8 cellular contexts compared by ENCODE assay signal in genomic region chr2:152175012-152175367, GRCh38. TPM values are rescaled to one million over a fixed set of nuclear protein-coding genes. Genes with fewer than 3 reads are reported as not detected.
A peak's percentile ranks its signal among the peaks of the same experiment; 100 is the strongest.
DNase-seq lines count a peak whose midpoint lies in the region; ATAC-seq and TF ChIP-seq lines count a peak whose summit lies in the region.

No MANE protein-coding gene starts in this region.

- H3K4me3 Mint-ChIP-seq in activated B cell treated with CpG ODN at 0.5 μM for 24 hours = peak overlapping the region; percentile 97
- H3K4me3 Mint-ChIP-seq in stimulated activated naive CD8-positive, alpha-beta T cell treated with anti-CD3 and anti-CD28 coated beads, Interleukin-15, amount 100 ng/mL, for 72 hours = peak overlapping the region; percentile 97 to 99

- no peaks in the 10 kb centered on the region for H3K27me3 Mint-ChIP-seq in activated B cell treated with CpG ODN at 0.5 μM for 24 hours
- peaks cover 6% of the 10 kb centered on the region for H3K27me3 Mint-ChIP-seq in stimulated activated naive CD8-positive, alpha-beta T cell treated with anti-CD3 and anti-CD28 coated beads, Interleukin-15, amount 100 ng/mL, for 72 hours

- peak overlapping the region; percentile 100 for H3K27ac Mint-ChIP-seq in activated B cell treated with CpG ODN at 0.5 μM for 24 hours
- peak overlapping the region; percentile 100 for H3K27ac Mint-ChIP-seq in stimulated activated naive CD8-positive, alpha-beta T cell treated with anti-CD3 and anti-CD28 coated beads, Interleukin-15, amount 100 ng/mL, for 72 hours

- H3K9me3 Mint-ChIP-seq in activated B cell treated with CpG ODN at 0.5 μM for 24 hours = no peaks in the 10 kb centered on the region
- H3K9me3 Mint-ChIP-seq in stimulated activated naive CD8-positive, alpha-beta T cell treated with anti-CD3 and anti-CD28 coated beads, Interleukin-15, amount 100 ng/mL, for 72 hours = no peaks in the 10 kb centered on the region

- intact Hi-C loops in activated B cell treated with CpG ODN at 0.5 μM for 24 hours (cut with micrococcal nuclease) = loop anchor here (1.0 to 5.0 kb wide), 8 partner anchors 26 to 886 kb away; partner anchors contain the start of genes ARL5A, CACNB4, NMI and PRPF40A

- peak overlapping the region; percentile 97 for H3K4me3 ChIP-seq in iPS-11a (ENCODE audit: low read depth, low read length)

- in situ Hi-C loops in ACHN (cut with HindIII; ENCODE audit: low pct_ligation_motif_present, low pct_unique_long_range_greater_than_20kb, low sequenced_read_pairs) = loop anchor here (25.0 kb wide), 1 partner anchor 437 kb away; no protein-coding TSS in a partner anchor

- CTCF ChIA-PET in activated B cell treated with CpG ODN at 0.5 μM for 24 hours (lab: Charles Lee) = interaction anchor here (1.0 to 3.0 kb wide), 6 partner anchors 21 to 463 kb away, joined by 3 to 40 read pairs (median 6); no protein-coding TSS in a partner anchor

- peak; percentile 35 for DNase-seq in ACHN
- no peak for DNase-seq in activated B cell treated with CpG ODN at 0.5 μM for 24 hours
- no peak for DNase-seq in stimulated activated naive CD8-positive, alpha-beta T cell treated with anti-CD3 and anti-CD28 coated beads, Interleukin-15, amount 100 ng/mL, for 72 hours
- no peak for DNase-seq in HPDE6-E6E7 (ENCODE audit: extremely low spot score)
- no peak for DNase-seq in NCI-H146 (lab: John Stamatoyannopoulos, UW)

- ATAC-seq in GM18907 (IDR thresholded peaks at IDR 0.05; ENCODE audit: unreplicated experiment) (peak; percentile 29), HG03139 (IDR thresholded peaks at IDR 0.05; ENCODE audit: unreplicated experiment) (peak; percentile 27), activated B cell treated with CpG ODN at 0.5 μM for 24 hours (ENCODE audit: low read depth) (peak; percentile 23)
- ATAC-seq in stimulated activated naive CD8-positive, alpha-beta T cell treated with anti-CD3 and anti-CD28 coated beads, Interleukin-15, amount 100 ng/mL, for 72 hours = peak; percentile 31

- H3K4me1 Mint-ChIP-seq in activated B cell treated with CpG ODN at 0.5 μM for 24 hours = peaks cover 40% of the 10 kb centered on the region
- H3K4me1 Mint-ChIP-seq in stimulated activated naive CD8-positive, alpha-beta T cell treated with anti-CD3 and anti-CD28 coated beads, Interleukin-15, amount 100 ng/mL, for 72 hours = peaks cover 21% of the 10 kb centered on the region

- peaks cover 15% of the 10 kb centered on the region for H3K36me3 Mint-ChIP-seq in activated B cell treated with CpG ODN at 0.5 μM for 24 hours (ENCODE audit: low read depth)

- no peak for TF ChIP-seq CTCF in activated B cell treated with CpG ODN at 0.5 μM for 24 hours (IDR thresholded peaks at IDR 0.05)

- POLR2A ChIA-PET in activated B cell treated with CpG ODN at 0.5 μM for 24 hours (lab: Charles Lee) = interaction anchor here (0.6 to 3.8 kb wide), 5 partner anchors 161 to 765 kb away, joined by 3 to 27 read pairs (median 5); partner anchors contain the start of genes ARL6IP6 and PRPF40A

RNA-seq across cellular contexts. Expression of gene STAM2, which starts 0.6 kb away (rescaled TPM):
- 24.5 and 27.4 TPM in 2 replicates for total RNA-seq in activated B cell treated with CpG ODN at 0.5 μM for 24 hours
